1 cellular context compared by ENCODE assay signal in the genomic region with DNA sequence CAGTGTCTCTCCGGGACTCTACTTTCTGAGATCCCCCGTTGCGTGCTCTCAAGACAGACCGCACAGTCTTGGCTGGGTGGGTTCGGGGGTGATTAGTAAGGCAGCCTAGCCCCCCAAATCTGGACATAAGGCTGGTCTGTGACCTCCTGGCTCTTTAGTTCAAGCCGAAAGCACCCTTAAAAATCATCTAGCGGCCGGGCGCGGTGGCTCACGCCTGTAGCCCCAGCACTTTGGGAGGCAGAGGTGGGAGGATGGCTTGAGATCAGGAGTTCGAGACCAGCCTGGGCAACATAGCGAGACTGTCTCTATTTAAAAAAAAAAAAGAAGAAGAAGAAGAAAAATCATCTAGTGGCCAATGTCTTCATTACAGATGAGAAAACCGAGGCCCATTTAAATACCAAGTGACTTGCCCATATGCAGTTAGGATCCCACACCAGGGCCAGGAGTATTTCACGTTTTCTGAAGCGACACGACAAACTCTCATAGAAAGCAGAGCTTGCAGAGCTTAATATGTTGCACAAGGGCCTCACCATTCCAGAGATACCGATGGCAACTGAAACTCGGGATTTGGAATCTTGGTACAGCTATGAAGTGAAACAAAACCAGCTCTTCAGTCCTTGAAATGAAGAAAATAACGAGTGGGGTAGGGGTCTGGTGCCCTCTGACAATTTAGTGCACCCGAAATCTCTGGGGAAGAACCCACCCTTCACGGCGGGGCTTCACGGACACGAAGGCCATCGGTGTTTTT.
A peak's percentile ranks its signal among the peaks of the same experiment; 100 is the strongest.
TF ChIP-seq lines count a peak whose summit lies in the region.

No MANE protein-coding gene starts in this region.

TF ChIP-seq in GM12878, 131 proteins besides CTCF, POLR2A, EP300 and RAD21:
- TF ChIP-seq SMAD5 (IDR thresholded peaks at IDR 0.05; ENCODE audit: low read depth) (no peak), ZBTB33 (IDR thresholded peaks at IDR 0.05) (peak; percentile 75; the same call in 1 of the 2 replicates), CBX3 (IDR thresholded peaks at IDR 0.05; ENCODE audit: borderline replicate concordance, low read depth) (no peak), RELB (IDR thresholded peaks at IDR 0.05; ENCODE audit: low read depth) (peak; percentile 56; the same call in 1 of the 2 replicates), CBX5 (IDR thresholded peaks at IDR 0.05; ENCODE audit: low read depth) (0 out of 2 replicates have a peak, but pooled peaks have one; percentile 3), SMAD1 (IDR thresholded peaks at IDR 0.05; ENCODE audit: low read depth, partially characterized antibody) (peak; percentile 66), CBFB (IDR thresholded peaks at IDR 0.05; ENCODE audit: low read depth) (no peak), BHLHE40 (IDR thresholded peaks at IDR 0.05; ENCODE audit: borderline replicate concordance in 1 of 2, low read depth in 2 of 2, low read length in 1 of 2) (no peak), MYB (IDR thresholded peaks at IDR 0.05; ENCODE audit: borderline replicate concordance, low read depth, low read length) (no peak), IRF5 (IDR thresholded peaks at IDR 0.05; ENCODE audit: borderline replicate concordance) (no peak)
- TF ChIP-seq, protein P1, sequence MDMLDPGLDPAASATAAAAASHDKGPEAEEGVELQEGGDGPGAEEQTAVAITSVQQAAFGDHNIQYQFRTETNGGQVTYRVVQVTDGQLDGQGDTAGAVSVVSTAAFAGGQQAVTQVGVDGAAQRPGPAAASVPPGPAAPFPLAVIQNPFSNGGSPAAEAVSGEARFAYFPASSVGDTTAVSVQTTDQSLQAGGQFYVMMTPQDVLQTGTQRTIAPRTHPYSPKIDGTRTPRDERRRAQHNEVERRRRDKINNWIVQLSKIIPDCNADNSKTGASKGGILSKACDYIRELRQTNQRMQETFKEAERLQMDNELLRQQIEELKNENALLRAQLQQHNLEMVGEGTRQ (IDR thresholded peaks at IDR 0.05; ENCODE audit: borderline replicate concordance, low read depth, low read length) = no peak
- TF ChIP-seq, protein P2, sequence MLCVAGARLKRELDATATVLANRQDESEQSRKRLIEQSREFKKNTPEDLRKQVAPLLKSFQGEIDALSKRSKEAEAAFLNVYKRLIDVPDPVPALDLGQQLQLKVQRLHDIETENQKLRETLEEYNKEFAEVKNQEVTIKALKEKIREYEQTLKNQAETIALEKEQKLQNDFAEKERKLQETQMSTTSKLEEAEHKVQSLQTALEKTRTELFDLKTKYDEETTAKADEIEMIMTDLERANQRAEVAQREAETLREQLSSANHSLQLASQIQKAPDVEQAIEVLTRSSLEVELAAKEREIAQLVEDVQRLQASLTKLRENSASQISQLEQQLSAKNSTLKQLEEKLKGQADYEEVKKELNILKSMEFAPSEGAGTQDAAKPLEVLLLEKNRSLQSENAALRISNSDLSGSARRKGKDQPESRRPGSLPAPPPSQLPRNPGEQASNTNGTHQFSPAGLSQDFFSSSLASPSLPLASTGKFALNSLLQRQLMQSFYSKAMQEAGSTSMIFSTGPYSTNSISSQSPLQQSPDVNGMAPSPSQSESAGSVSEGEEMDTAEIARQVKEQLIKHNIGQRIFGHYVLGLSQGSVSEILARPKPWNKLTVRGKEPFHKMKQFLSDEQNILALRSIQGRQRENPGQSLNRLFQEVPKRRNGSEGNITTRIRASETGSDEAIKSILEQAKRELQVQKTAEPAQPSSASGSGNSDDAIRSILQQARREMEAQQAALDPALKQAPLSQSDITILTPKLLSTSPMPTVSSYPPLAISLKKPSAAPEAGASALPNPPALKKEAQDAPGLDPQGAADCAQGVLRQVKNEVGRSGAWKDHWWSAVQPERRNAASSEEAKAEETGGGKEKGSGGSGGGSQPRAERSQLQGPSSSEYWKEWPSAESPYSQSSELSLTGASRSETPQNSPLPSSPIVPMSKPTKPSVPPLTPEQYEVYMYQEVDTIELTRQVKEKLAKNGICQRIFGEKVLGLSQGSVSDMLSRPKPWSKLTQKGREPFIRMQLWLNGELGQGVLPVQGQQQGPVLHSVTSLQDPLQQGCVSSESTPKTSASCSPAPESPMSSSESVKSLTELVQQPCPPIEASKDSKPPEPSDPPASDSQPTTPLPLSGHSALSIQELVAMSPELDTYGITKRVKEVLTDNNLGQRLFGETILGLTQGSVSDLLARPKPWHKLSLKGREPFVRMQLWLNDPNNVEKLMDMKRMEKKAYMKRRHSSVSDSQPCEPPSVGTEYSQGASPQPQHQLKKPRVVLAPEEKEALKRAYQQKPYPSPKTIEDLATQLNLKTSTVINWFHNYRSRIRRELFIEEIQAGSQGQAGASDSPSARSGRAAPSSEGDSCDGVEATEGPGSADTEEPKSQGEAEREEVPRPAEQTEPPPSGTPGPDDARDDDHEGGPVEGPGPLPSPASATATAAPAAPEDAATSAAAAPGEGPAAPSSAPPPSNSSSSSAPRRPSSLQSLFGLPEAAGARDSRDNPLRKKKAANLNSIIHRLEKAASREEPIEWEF (IDR thresholded peaks at IDR 0.05; ENCODE audit: insufficient replicate concordance, low read depth, low read length) = no peak
- TF ChIP-seq, protein P3, sequence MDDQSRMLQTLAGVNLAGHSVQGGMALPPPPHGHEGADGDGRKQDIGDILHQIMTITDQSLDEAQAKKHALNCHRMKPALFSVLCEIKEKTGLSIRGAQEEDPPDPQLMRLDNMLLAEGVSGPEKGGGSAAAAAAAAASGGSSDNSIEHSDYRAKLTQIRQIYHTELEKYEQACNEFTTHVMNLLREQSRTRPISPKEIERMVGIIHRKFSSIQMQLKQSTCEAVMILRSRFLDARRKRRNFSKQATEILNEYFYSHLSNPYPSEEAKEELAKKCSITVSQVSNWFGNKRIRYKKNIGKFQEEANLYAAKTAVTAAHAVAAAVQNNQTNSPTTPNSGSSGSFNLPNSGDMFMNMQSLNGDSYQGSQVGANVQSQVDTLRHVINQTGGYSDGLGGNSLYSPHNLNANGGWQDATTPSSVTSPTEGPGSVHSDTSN (IDR thresholded peaks at IDR 0.05; ENCODE audit: insufficient replicate concordance, low read depth, low read length) = no peak
